1 cellular context compared by ENCODE assay signal in the genomic region with DNA sequence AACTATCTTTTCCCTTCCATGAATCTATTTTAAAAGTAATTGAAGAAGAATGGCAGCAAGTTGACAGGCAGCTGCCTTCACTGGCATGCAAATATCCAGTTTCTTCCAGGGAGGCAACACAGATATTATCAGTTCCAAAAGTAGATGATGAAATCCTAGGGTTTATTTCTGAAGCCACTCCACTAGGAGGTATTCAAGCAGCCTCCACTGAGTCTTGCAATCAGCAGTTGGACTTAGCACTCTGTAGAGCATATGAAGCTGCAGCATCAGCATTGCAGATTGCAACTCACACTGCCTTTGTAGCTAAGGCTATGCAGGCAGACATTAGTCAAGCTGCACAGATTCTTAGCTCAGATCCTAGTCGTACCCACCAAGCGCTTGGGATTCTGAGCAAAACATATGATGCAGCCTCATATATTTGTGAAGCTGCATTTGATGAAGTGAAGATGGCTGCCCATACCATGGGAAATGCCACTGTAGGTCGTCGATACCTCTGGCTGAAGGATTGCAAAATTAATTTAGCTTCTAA.
TF ChIP-seq lines count a peak whose summit lies in the region.

No MANE protein-coding gene starts in this region.

TF ChIP-seq in K562, 482 proteins besides CTCF, POLR2A, EP300 and RAD21 (continued from another document and continues in another):
- TF ChIP-seq CEBPB (tag; IDR thresholded peaks at IDR 0.05), result peak; percentile 69
- no peak for TF ChIP-seq DNMT1 (IDR thresholded peaks at IDR 0.05)
- no peak for TF ChIP-seq ZNF780A (CRISPR knock-in tag; IDR thresholded peaks at IDR 0.05)
- TF ChIP-seq XRCC4 (IDR thresholded peaks at IDR 0.05; ENCODE audit: extremely low read depth, insufficient read depth, insufficient read length), result no peak
- TF ChIP-seq MEF2A (IDR thresholded peaks at IDR 0.05; ENCODE audit: control insufficient read depth, low read depth, low read length), result no peak
- TF ChIP-seq, protein P1, sequence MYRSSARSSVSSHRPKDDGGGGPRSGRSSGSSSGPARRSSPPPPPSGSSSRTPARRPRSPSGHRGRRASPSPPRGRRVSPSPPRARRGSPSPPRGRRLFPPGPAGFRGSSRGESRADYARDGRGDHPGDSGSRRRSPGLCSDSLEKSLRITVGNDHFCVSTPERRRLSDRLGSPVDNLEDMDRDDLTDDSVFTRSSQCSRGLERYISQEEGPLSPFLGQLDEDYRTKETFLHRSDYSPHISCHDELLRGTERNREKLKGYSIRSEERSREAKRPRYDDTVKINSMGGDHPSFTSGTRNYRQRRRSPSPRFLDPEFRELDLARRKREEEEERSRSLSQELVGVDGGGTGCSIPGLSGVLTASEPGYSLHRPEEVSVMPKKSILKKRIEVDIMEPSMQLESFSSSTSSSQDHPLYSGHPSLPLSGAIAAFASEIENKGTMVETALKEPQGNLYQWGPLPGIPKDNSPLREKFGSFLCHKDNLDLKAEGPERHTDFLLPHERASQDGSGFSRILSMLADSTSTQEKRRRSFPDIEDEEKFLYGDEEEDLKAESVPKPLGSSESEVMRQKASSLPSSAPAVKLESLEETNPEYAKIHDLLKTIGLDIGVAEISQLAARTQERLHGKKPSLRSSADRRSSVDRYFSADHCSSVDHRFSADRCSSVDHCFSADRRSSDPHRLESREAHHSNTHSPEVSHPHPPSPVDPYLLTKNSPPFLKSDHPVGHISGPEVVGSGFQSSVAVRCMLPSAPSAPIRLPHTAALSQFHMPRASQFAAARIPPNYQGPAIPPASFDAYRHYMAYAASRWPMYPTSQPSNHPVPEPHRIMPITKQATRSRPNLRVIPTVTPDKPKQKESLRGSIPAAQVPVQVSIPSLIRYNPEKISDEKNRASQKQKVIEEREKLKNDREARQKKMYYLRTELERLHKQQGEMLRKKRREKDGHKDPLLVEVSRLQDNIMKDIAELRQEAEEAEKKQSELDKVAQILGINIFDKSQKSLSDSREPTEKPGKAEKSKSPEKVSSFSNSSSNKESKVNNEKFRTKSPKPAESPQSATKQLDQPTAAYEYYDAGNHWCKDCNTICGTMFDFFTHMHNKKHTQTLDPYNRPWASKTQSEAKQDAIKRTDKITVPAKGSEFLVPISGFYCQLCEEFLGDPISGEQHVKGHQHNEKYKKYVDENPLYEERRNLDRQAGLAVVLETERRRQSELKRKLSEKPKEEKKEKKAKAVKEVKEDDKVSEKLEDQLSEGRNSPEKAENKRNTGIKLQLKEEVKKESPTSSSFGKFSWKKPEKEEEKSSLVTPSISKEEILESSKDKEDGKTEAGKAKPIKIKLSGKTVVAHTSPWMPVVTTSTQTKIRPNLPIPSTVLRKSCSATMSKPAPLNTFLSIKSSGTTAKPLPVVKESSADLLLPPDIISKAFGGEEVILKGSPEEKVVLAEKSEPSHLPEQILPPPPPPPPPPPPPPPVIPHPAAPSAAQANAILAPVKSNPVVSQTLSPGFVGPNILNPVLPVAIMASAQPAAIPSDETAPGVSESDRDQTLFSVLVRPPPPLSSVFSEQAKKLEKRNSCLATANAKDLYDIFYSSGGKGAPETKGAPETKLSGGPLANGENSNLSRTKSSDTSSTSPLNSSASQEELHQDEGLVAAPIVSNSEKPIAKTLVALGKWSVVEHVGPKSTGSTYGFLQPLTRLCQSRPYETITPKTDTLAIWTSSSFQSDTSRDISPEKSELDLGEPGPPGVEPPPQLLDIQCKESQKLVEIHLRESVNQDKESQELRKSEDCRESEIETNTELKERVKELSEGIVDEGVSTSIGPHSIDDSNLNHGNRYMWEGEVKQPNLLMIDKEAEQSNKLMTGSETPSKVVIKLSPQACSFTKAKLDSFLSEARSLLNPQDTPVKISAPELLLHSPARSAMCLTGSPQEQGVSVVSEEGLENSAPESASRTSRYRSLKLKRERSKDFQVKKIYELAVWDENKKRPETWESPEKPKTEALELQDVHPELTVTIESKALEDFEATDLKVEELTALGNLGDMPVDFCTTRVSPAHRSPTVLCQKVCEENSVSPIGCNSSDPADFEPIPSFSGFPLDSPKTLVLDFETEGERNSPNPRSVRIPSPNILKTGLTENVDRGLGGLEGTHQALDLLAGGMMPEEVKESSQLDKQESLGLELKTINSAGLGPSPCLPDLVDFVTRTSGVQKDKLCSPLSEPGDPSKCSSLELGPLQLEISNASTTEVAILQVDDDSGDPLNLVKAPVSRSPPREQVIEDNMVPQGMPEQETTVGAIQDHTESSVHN (IDR thresholded peaks at IDR 0.05; ENCODE audit: borderline replicate concordance in 1 of 2, low read depth in 1 of 2), result no peak
- no peak for TF ChIP-seq HNRNPLL (IDR thresholded peaks at IDR 0.05; ENCODE audit: low read depth, low read length, poor library complexity, severe bottlenecking)
- TF ChIP-seq, protein P2, sequence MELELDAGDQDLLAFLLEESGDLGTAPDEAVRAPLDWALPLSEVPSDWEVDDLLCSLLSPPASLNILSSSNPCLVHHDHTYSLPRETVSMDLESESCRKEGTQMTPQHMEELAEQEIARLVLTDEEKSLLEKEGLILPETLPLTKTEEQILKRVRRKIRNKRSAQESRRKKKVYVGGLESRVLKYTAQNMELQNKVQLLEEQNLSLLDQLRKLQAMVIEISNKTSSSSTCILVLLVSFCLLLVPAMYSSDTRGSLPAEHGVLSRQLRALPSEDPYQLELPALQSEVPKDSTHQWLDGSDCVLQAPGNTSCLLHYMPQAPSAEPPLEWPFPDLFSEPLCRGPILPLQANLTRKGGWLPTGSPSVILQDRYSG (tag; conservative IDR thresholded peaks at IDR 0.05; ENCODE audit: low read depth), result no peak
- no peak for TF ChIP-seq ETV5 (CRISPR knock-in tag; IDR thresholded peaks at IDR 0.05; ENCODE audit: low read depth)
- TF ChIP-seq, protein P3, sequence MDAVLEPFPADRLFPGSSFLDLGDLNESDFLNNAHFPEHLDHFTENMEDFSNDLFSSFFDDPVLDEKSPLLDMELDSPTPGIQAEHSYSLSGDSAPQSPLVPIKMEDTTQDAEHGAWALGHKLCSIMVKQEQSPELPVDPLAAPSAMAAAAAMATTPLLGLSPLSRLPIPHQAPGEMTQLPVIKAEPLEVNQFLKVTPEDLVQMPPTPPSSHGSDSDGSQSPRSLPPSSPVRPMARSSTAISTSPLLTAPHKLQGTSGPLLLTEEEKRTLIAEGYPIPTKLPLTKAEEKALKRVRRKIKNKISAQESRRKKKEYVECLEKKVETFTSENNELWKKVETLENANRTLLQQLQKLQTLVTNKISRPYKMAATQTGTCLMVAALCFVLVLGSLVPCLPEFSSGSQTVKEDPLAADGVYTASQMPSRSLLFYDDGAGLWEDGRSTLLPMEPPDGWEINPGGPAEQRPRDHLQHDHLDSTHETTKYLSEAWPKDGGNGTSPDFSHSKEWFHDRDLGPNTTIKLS (IDR thresholded peaks at IDR 0.05; ENCODE audit: borderline replicate concordance, low read depth), result no peak
- no peak for TF ChIP-seq RHOXF2B (CRISPR knock-in tag; conservative IDR thresholded peaks at IDR 0.05)
- no peak for TF ChIP-seq SMARCA5 (IDR thresholded peaks at IDR 0.05)
- TF ChIP-seq GTF2F1 (IDR thresholded peaks at IDR 0.05; ENCODE audit: low read depth, low read length), result no peak
- TF ChIP-seq SRF (CRISPR knock-in tag; IDR thresholded peaks at IDR 0.05), result peak in 1 of 2 experiments; percentile 94; a peak in 1 of 4 replicates
- no peak for TF ChIP-seq NRF1 (conservative IDR thresholded peaks at IDR 0.05 in 1 of 2, IDR thresholded peaks at IDR 0.05 in 1 of 2)
- no peak for TF ChIP-seq EWSR1 (IDR thresholded peaks at IDR 0.05; ENCODE audit: borderline replicate concordance, low read depth, partially characterized antibody)
- TF ChIP-seq KLF10 (CRISPR knock-in tag; IDR thresholded peaks at IDR 0.05), result no peak
- TF ChIP-seq SAP30 (IDR thresholded peaks at IDR 0.05; ENCODE audit: borderline replicate concordance, insufficient read depth, low read depth, low read length, poor library complexity, severe bottlenecking), result no peak
- TF ChIP-seq RBM14 (IDR thresholded peaks at IDR 0.05; ENCODE audit: borderline replicate concordance, insufficient read depth, low read depth, low read length), result no peak
- no peak for TF ChIP-seq NFYB (IDR thresholded peaks at IDR 0.05; ENCODE audit: extremely low read depth, insufficient read length)
- TF ChIP-seq KLF1 (tag; IDR thresholded peaks at IDR 0.05), result no peak
- no peak for TF ChIP-seq RAD51 (IDR thresholded peaks at IDR 0.05; ENCODE audit: borderline replicate concordance, low read depth)
- no peak for TF ChIP-seq TAF1 (IDR thresholded peaks at IDR 0.05; ENCODE audit: control insufficient read depth, extremely low read depth, insufficient read depth, low read length, severe bottlenecking)
- no peak for TF ChIP-seq EZH2 (IDR thresholded peaks at IDR 0.05; ENCODE audit: borderline replicate concordance, low read depth, low read length)
- TF ChIP-seq, protein P4, sequence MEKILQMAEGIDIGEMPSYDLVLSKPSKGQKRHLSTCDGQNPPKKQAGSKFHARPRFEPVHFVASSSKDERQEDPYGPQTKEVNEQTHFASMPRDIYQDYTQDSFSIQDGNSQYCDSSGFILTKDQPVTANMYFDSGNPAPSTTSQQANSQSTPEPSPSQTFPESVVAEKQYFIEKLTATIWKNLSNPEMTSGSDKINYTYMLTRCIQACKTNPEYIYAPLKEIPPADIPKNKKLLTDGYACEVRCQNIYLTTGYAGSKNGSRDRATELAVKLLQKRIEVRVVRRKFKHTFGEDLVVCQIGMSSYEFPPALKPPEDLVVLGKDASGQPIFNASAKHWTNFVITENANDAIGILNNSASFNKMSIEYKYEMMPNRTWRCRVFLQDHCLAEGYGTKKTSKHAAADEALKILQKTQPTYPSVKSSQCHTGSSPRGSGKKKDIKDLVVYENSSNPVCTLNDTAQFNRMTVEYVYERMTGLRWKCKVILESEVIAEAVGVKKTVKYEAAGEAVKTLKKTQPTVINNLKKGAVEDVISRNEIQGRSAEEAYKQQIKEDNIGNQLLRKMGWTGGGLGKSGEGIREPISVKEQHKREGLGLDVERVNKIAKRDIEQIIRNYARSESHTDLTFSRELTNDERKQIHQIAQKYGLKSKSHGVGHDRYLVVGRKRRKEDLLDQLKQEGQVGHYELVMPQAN (IDR thresholded peaks at IDR 0.05; ENCODE audit: borderline replicate concordance), result no peak
- TF ChIP-seq, protein P5, sequence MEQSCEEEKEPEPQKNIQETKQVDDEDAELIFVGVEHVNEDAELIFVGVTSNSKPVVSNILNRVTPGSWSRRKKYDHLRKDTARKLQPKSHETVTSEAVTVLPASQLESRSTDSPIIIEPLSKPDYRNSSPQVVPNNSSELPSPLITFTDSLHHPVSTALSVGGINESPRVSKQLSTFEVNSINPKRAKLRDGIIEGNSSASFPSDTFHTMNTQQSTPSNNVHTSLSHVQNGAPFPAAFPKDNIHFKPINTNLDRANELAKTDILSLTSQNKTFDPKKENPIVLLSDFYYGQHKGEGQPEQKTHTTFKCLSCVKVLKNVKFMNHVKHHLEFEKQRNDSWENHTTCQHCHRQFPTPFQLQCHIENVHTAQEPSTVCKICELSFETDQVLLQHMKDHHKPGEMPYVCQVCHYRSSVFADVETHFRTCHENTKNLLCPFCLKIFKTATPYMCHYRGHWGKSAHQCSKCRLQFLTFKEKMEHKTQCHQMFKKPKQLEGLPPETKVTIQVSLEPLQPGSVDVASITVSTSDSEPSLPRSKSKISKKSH (CRISPR knock-in tag; IDR thresholded peaks at IDR 0.05), result no peak
- no peak for TF ChIP-seq HOXB6 (CRISPR knock-in tag; IDR thresholded peaks at IDR 0.05; ENCODE audit: borderline replicate concordance)
- TF ChIP-seq, protein P6, sequence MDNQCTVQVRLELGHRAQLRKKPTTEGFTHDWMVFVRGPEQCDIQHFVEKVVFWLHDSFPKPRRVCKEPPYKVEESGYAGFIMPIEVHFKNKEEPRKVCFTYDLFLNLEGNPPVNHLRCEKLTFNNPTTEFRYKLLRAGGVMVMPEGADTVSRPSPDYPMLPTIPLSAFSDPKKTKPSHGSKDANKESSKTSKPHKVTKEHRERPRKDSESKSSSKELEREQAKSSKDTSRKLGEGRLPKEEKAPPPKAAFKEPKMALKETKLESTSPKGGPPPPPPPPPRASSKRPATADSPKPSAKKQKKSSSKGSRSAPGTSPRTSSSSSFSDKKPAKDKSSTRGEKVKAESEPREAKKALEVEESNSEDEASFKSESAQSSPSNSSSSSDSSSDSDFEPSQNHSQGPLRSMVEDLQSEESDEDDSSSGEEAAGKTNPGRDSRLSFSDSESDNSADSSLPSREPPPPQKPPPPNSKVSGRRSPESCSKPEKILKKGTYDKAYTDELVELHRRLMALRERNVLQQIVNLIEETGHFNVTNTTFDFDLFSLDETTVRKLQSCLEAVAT (IDR thresholded peaks at IDR 0.05), result no peak
- no peak for TF ChIP-seq SUPT5H (IDR thresholded peaks at IDR 0.05)
- TF ChIP-seq, protein P7, sequence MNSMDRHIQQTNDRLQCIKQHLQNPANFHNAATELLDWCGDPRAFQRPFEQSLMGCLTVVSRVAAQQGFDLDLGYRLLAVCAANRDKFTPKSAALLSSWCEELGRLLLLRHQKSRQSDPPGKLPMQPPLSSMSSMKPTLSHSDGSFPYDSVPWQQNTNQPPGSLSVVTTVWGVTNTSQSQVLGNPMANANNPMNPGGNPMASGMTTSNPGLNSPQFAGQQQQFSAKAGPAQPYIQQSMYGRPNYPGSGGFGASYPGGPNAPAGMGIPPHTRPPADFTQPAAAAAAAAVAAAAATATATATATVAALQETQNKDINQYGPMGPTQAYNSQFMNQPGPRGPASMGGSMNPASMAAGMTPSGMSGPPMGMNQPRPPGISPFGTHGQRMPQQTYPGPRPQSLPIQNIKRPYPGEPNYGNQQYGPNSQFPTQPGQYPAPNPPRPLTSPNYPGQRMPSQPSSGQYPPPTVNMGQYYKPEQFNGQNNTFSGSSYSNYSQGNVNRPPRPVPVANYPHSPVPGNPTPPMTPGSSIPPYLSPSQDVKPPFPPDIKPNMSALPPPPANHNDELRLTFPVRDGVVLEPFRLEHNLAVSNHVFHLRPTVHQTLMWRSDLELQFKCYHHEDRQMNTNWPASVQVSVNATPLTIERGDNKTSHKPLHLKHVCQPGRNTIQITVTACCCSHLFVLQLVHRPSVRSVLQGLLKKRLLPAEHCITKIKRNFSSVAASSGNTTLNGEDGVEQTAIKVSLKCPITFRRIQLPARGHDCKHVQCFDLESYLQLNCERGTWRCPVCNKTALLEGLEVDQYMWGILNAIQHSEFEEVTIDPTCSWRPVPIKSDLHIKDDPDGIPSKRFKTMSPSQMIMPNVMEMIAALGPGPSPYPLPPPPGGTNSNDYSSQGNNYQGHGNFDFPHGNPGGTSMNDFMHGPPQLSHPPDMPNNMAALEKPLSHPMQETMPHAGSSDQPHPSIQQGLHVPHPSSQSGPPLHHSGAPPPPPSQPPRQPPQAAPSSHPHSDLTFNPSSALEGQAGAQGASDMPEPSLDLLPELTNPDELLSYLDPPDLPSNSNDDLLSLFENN (IDR thresholded peaks at IDR 0.05; ENCODE audit: low read depth in 2 of 2, low read length in 2 of 2), result no peak
- TF ChIP-seq, protein P8, sequence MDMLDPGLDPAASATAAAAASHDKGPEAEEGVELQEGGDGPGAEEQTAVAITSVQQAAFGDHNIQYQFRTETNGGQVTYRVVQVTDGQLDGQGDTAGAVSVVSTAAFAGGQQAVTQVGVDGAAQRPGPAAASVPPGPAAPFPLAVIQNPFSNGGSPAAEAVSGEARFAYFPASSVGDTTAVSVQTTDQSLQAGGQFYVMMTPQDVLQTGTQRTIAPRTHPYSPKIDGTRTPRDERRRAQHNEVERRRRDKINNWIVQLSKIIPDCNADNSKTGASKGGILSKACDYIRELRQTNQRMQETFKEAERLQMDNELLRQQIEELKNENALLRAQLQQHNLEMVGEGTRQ (CRISPR knock-in tag; IDR thresholded peaks at IDR 0.05), result no peak
- peak; percentile 86 for TF ChIP-seq CEBPG (CRISPR knock-in tag; IDR thresholded peaks at IDR 0.05)
- peak; percentile 94 for TF ChIP-seq CEBPG (tag; conservative IDR thresholded peaks at IDR 0.05 in 1 of 2, IDR thresholded peaks at IDR 0.05 in 1 of 2)
- no peak for TF ChIP-seq NELFE (IDR thresholded peaks at IDR 0.05; ENCODE audit: insufficient read depth, insufficient read length)
